16 cellular contexts compared by ENCODE assay signal in genomic region chr3:61522629-61523028, GRCh38. TPM values are rescaled to one million over a fixed set of nuclear protein-coding genes. Genes with fewer than 3 reads are reported as not detected.
"Had no signal": no experiment of that assay in that cellular context is flagged by ENCODE, and none has a peak within 500 bp of the region (broad histone marks: within the 10 kb centered on the region; RNA-seq: fewer than 3 reads in every experiment).

No MANE protein-coding gene starts in this region.

- DNase-seq: activated CD4-positive, alpha-beta T cell treated with anti-CD3 and anti-CD28 coated beads, Interleukin-2, amount 50 U/mL, for 4 hours; caudate nucleus; colonic mucosa; effector CD4-positive, alpha-beta T cell; foreskin fibroblast; hippocampal formation; left ventricle myocardium inferior; naive thymus-derived CD8-positive, alpha-beta T cell; occipital lobe; right cardiac atrium; small intestine; stimulated activated naive CD8-positive, alpha-beta T cell treated with anti-CD3 and anti-CD28 coated beads, Interleukin-15, amount 100 ng/mL, for 72 hours; upper lobe of left lung had no signal

- H3K27ac Mint-ChIP-seq: activated naive CD4-positive, alpha-beta T cell treated with anti-CD3 and anti-CD28 coated beads, Interleukin-2, amount 50 U/mL, for 72 hours; memory B cell; naive thymus-derived CD8-positive, alpha-beta T cell had no signal

- H3K27me3 Mint-ChIP-seq: memory B cell, progenitor cell of endocrine pancreas had no signal

- H3K9me3 Mint-ChIP-seq: memory B cell had no signal

- H3K36me3 ChIP-seq: colonic mucosa, left ventricle myocardium inferior, upper lobe of left lung had no signal

- H3K27me3 ChIP-seq: colonic mucosa, upper lobe of left lung had no signal

- H3K9me3 ChIP-seq: colonic mucosa, left ventricle myocardium inferior, upper lobe of left lung had no signal

- H3K36me3 Mint-ChIP-seq: memory B cell; naive thymus-derived CD8-positive, alpha-beta T cell had no signal

- H3K27ac ChIP-seq: colonic mucosa, left ventricle myocardium inferior, upper lobe of left lung had no signal

- H3K4me3 Mint-ChIP-seq: memory B cell; naive thymus-derived CD8-positive, alpha-beta T cell; stimulated activated naive CD8-positive, alpha-beta T cell treated with anti-CD3 and anti-CD28 coated beads, Interleukin-15, amount 100 ng/mL, for 72 hours had no signal

- H3K4me1 ChIP-seq: colonic mucosa had no signal

- H3K4me3 ChIP-seq: colonic mucosa, left ventricle myocardium inferior, upper lobe of left lung had no signal

RNA-seq across cellular contexts. Expression of gene PTPRG, which starts 38.7 kb away (rescaled TPM):
- total RNA-seq: naive thymus-derived CD8-positive, alpha-beta T cell had no signal
- polyA plus RNA-seq: naive thymus-derived CD8-positive, alpha-beta T cell had no signal
